ENCODE assay signal across 1 cellular context in genomic region chr9:35026671-35027070, GRCh38.
TF ChIP-seq lines count a peak whose summit lies in the region.

No MANE protein-coding gene starts in this region.

TF ChIP-seq in K562, 482 proteins besides CTCF, POLR2A, EP300 and RAD21 (continued from another document and continues in another):
- TF ChIP-seq FOXM1 (IDR thresholded peaks at IDR 0.05; ENCODE audit: low read depth): no peak
- no peak for TF ChIP-seq FOXM1 (CRISPR knock-in tag; IDR thresholded peaks at IDR 0.05; ENCODE audit: low read depth)
- no peak for TF ChIP-seq MCM2 (IDR thresholded peaks at IDR 0.05; ENCODE audit: low read depth)
- TF ChIP-seq HES1 (IDR thresholded peaks at IDR 0.05; ENCODE audit: low read depth): 0 out of 2 replicates have a peak, but pooled peaks have one; percentile 23
- TF ChIP-seq NCOA4 (IDR thresholded peaks at IDR 0.05; ENCODE audit: partially characterized antibody): no peak
- no peak for TF ChIP-seq NFATC3 (IDR thresholded peaks at IDR 0.05)
- TF ChIP-seq CEBPB (tag; IDR thresholded peaks at IDR 0.05): 0 out of 2 replicates have a peak, but pooled peaks have one; percentile 11
- no peak for TF ChIP-seq MTF1 (CRISPR knock-in tag; IDR thresholded peaks at IDR 0.05; ENCODE audit: borderline replicate concordance)
- TF ChIP-seq SMARCC2 (IDR thresholded peaks at IDR 0.05; ENCODE audit: low read depth): 0 out of 2 replicates have a peak, but pooled peaks have one; percentile 37
- TF ChIP-seq TARDBP (IDR thresholded peaks at IDR 0.05): no peak
- TF ChIP-seq STAT5A (IDR thresholded peaks at IDR 0.05; ENCODE audit: borderline replicate concordance, low read length): 0 out of 2 replicates have a peak, but pooled peaks have one; percentile 8
- no peak for TF ChIP-seq ZBTB40 (IDR thresholded peaks at IDR 0.05)
- no peak for TF ChIP-seq ZBTB40 (CRISPR knock-in tag; IDR thresholded peaks at IDR 0.05)
- no peak for TF ChIP-seq ZNF695 (CRISPR knock-in tag; IDR thresholded peaks at IDR 0.05)
- no peak for TF ChIP-seq ARNT (IDR thresholded peaks at IDR 0.05)
- TF ChIP-seq SMARCE1 (IDR thresholded peaks at IDR 0.05): peak; percentile 28; the same call in 1 of the 2 replicates
- TF ChIP-seq NFXL1 (CRISPR knock-in tag; IDR thresholded peaks at IDR 0.05): no peak
- TF ChIP-seq SFPQ (IDR thresholded peaks at IDR 0.05; ENCODE audit: low read depth, low read length): no peak
- no peak for TF ChIP-seq POU5F1 (IDR thresholded peaks at IDR 0.05; ENCODE audit: borderline replicate concordance, low read depth, low read length, partially characterized antibody)
- TF ChIP-seq ZNF23 (CRISPR knock-in tag; IDR thresholded peaks at IDR 0.05): no peak
- no peak for TF ChIP-seq KLF6 (CRISPR knock-in tag; IDR thresholded peaks at IDR 0.05; ENCODE audit: borderline replicate concordance)
- no peak for TF ChIP-seq ZNF277 (CRISPR knock-in tag; IDR thresholded peaks at IDR 0.05; ENCODE audit: borderline replicate concordance)
- no peak for TF ChIP-seq MAFF (IDR thresholded peaks at IDR 0.05; ENCODE audit: low read length)
- TF ChIP-seq ZNF511 (CRISPR knock-in tag; IDR thresholded peaks at IDR 0.05): no peak
- TF ChIP-seq ZNF75A (CRISPR knock-in tag; IDR thresholded peaks at IDR 0.05): no peak
- no peak for TF ChIP-seq FOS (IDR thresholded peaks at IDR 0.05; ENCODE audit: extremely low read depth, insufficient read length)
- no peak for TF ChIP-seq THRA (IDR thresholded peaks at IDR 0.05)
- no peak for TF ChIP-seq LARP7 (IDR thresholded peaks at IDR 0.05)
- no peak for TF ChIP-seq HMGN3 (IDR thresholded peaks at IDR 0.05; ENCODE audit: borderline replicate concordance, extremely low read depth, insufficient read length, low read depth, low read length)
- no peak for TF ChIP-seq DLX4 (CRISPR knock-in tag; IDR thresholded peaks at IDR 0.05)
- no peak for TF ChIP-seq RBFOX2 (IDR thresholded peaks at IDR 0.05; ENCODE audit: low read depth, low read length)
- TF ChIP-seq EHMT2 (IDR thresholded peaks at IDR 0.05): no peak
- TF ChIP-seq ZBTB17 (CRISPR knock-in tag; IDR thresholded peaks at IDR 0.05): no peak
- TF ChIP-seq ZNF347 (CRISPR knock-in tag; IDR thresholded peaks at IDR 0.05; ENCODE audit: low read depth): no peak
- TF ChIP-seq MBD1 (CRISPR knock-in tag; IDR thresholded peaks at IDR 0.05): no peak
- no peak for TF ChIP-seq PPARD (CRISPR knock-in tag; IDR thresholded peaks at IDR 0.05)
- TF ChIP-seq GTF3C2 (IDR thresholded peaks at IDR 0.05; ENCODE audit: borderline replicate concordance, extremely low read depth, insufficient read length): no peak
